Comparison of ENCODE assay signal across 7 cellular contexts in genomic region chr5:37803487-37803886, GRCh38. TPM values are rescaled to one million over a fixed set of nuclear protein-coding genes. Genes with fewer than 3 reads are reported as not detected.
"Had no signal": no experiment of that assay in that cellular context is flagged by ENCODE, and none has a peak within 500 bp of the region (broad histone marks: within the 10 kb centered on the region; RNA-seq: fewer than 3 reads in every experiment).

No MANE protein-coding gene starts in this region.

- ATAC-seq: GM23338, HepG2 had no signal

- H3K4me3 ChIP-seq: GM23338 had no signal

- H3K4me2 ChIP-seq: GM23338 had no signal

- H2AFZ ChIP-seq: GM23338 had no signal

- DNase-seq: H9, HCEC 1CT, KBM-7 had no signal

- H3K27ac ChIP-seq: HL-60 had no signal

RNA-seq across cellular contexts. Expression of gene GDNF, which starts 36.4 kb away (rescaled TPM):
- total RNA-seq: H9 had no signal
- polyA plus RNA-seq: IgD-negative memory B cell had no signal
